15 cellular contexts compared by ENCODE assay signal in genomic region chr4:4427886-4428285, GRCh38. TPM values are rescaled to one million over a fixed set of nuclear protein-coding genes. Genes with fewer than 3 reads are reported as not detected.
"Had no signal": no experiment of that assay in that cellular context is flagged by ENCODE, and none has a peak within 500 bp of the region (broad histone marks: within the 10 kb centered on the region; RNA-seq: fewer than 3 reads in every experiment).

No MANE protein-coding gene starts in this region.

- H3K27me3 Mint-ChIP-seq: activated CD4-positive, alpha-beta T cell treated with anti-CD3 and anti-CD28 coated beads, Interleukin-2, amount 10 ng/mL, durations not matched to agents 24 days and 14 days; activated naive CD8-positive, alpha-beta T cell treated with anti-CD3 and anti-CD28 coated beads, Interleukin-2, amount 50 U/mL, for 24 hours; stimulated activated naive B cell treated with anti-CD40 and anti-IgM and Interleukin-4, amounts not matched to agents 10 μg/mL and 1 μg/mL and 100 μg/mL, for 72 hours had no signal

- H3K9me3 ChIP-seq: ascending aorta, left ventricle myocardium inferior, tibial artery, vagina had no signal

- H3K4me3 ChIP-seq: ascending aorta, cardiac muscle cell, left ventricle myocardium inferior, tibial artery, vagina had no signal

- H3K4me1 Mint-ChIP-seq: stimulated activated naive B cell treated with anti-CD40 and anti-IgM and Interleukin-4, amounts not matched to agents 10 μg/mL and 1 μg/mL and 100 μg/mL, for 72 hours had no signal

- H3K4me1 ChIP-seq: ascending aorta, left ventricle myocardium inferior, tibial artery, vagina had no signal

- H3K9me3 Mint-ChIP-seq: activated CD4-positive, alpha-beta T cell treated with anti-CD3 and anti-CD28 coated beads, Interleukin-2, amount 10 ng/mL, durations not matched to agents 24 days and 14 days; activated naive CD8-positive, alpha-beta T cell treated with anti-CD3 and anti-CD28 coated beads, Interleukin-2, amount 50 U/mL, for 24 hours; nephron; stimulated activated naive B cell treated with anti-CD40 and anti-IgM and Interleukin-4, amounts not matched to agents 10 μg/mL and 1 μg/mL and 100 μg/mL, for 72 hours had no signal

- H3K27me3 ChIP-seq: ascending aorta, cardiac muscle cell, tibial artery, vagina had no signal

- H3K27ac Mint-ChIP-seq: activated CD4-positive, alpha-beta T cell treated with anti-CD3 and anti-CD28 coated beads, Interleukin-2, amount 10 ng/mL, durations not matched to agents 24 days and 14 days; activated naive CD8-positive, alpha-beta T cell treated with anti-CD3 and anti-CD28 coated beads, Interleukin-2, amount 50 U/mL, for 24 hours; stimulated activated naive B cell treated with anti-CD40 and anti-IgM and Interleukin-4, amounts not matched to agents 10 μg/mL and 1 μg/mL and 100 μg/mL, for 72 hours had no signal

- H3K4me3 Mint-ChIP-seq: activated CD4-positive, alpha-beta T cell treated with anti-CD3 and anti-CD28 coated beads, Interleukin-2, amount 10 ng/mL, durations not matched to agents 24 days and 14 days; activated naive CD8-positive, alpha-beta T cell treated with anti-CD3 and anti-CD28 coated beads, Interleukin-2, amount 50 U/mL, for 24 hours; nephron; stimulated activated naive B cell treated with anti-CD40 and anti-IgM and Interleukin-4, amounts not matched to agents 10 μg/mL and 1 μg/mL and 100 μg/mL, for 72 hours had no signal

- ATAC-seq: activated naive CD8-positive, alpha-beta T cell treated with anti-CD3 and anti-CD28 coated beads, Interleukin-2, amount 50 U/mL, for 24 hours; stimulated activated naive B cell treated with anti-CD40 and anti-IgM and Interleukin-4, amounts not matched to agents 10 μg/mL and 1 μg/mL and 100 μg/mL, for 72 hours had no signal

- DNase-seq: activated CD4-positive, alpha-beta T cell treated with anti-CD3 and anti-CD28 coated beads, Interleukin-2, amount 10 ng/mL, durations not matched to agents 24 days and 14 days; activated CD4-positive, CD25-positive, alpha-beta regulatory T cell; activated CD8-positive, alpha-beta memory T cell treated with anti-CD3 and anti-CD28 coated beads for 24 hours; activated naive CD4-positive, alpha-beta T cell treated with Interleukin-2 at 50 U/mL for 16 hours; activated naive CD8-positive, alpha-beta T cell treated with anti-CD3 and anti-CD28 coated beads, Interleukin-2, amount 50 U/mL, for 24 hours; left ventricle myocardium inferior; stimulated activated CD4-positive, alpha-beta T cell treated with anti-CD3 and anti-CD28 coated beads, Interleukin-12 subunit alpha, Interleukin-12 subunit beta, amount 100 ng/mL, for 4 hours; stimulated activated CD4-positive, alpha-beta T cell treated with anti-CD3 and anti-CD28 coated beads, Interleukin-2, amount 100 ng/mL, for 24 hours; stimulated activated naive B cell treated with anti-CD40 and anti-IgM and Interleukin-4, amounts not matched to agents 10 μg/mL and 1 μg/mL and 100 μg/mL, for 72 hours; tibial artery had no signal

- H3K27ac ChIP-seq: ascending aorta, cardiac muscle cell, left ventricle myocardium inferior, tibial artery, vagina had no signal

RNA-seq across cellular contexts. Expression of gene NSG1, which starts 41.0 kb away (rescaled TPM):
- total RNA-seq: ascending aorta, osteoblast had no signal
